In genomic region chr6:53725791-53726575, GRCh38 we compare ENCODE assay signal across 8 cellular contexts.
DNase-seq lines count a peak whose midpoint lies in the region; ATAC-seq, FAIRE-seq and TF ChIP-seq lines count a peak whose summit lies in the region.

No MANE protein-coding gene starts in this region.

- H4K91ac ChIP-seq in H1 (replicated peaks; ENCODE audit: insufficient read length, low read length): no peak overlapping the region

- no peak for FAIRE-seq in H1 (lab: Jason Lieb, UNC)

- H3K14ac ChIP-seq in H1 (ENCODE audit: insufficient read length): no peak overlapping the region

- H2BK5ac ChIP-seq in H1 (ENCODE audit: low read depth, low read length): no peak overlapping the region

- peak overlapping the region; percentile 99; the same call in 1 of the 2 replicates for H2AFZ ChIP-seq in H1 (ENCODE audit: low read length)

- H3K9ac ChIP-seq in H1 (replicated peaks in 1 of 4; ENCODE audit: extremely low read depth in 1 of 4, low read depth in 3 of 4, low read length in 3 of 4): no peak overlapping the region

- H2AK5ac ChIP-seq in H1 (ENCODE audit: low read depth, low read length): no peak overlapping the region

- 43% methylated on average over 16 of the region's 18 CpGs; no CpG with 5 or more reads in 1 of the 2 experiments for WGBS in H1 (ENCODE audit: extremely low coverage in 1 of 2, insufficient coverage in 1 of 2, insufficient read length in 1 of 2, insufficient replicate concordance in 2 of 2, low coverage in 1 of 2, low lambda C conversion rate in 2 of 2, missing lambda C conversion rate in 1 of 2), 2 experiments

- TF ChIP-seq POLR2A in H1 (IDR thresholded peaks at IDR 0.05; ENCODE audit: control extremely low read depth in 1 of 2, low read depth in 2 of 2, low read length in 2 of 2): no peak

- H4K8ac ChIP-seq in H1 (ENCODE audit: extremely low read depth, insufficient read depth, low read length): peak overlapping the region; percentile 76; the same call in 1 of the 2 replicates

- H2BK12ac ChIP-seq in H1 (ENCODE audit: low read depth, low read length): no peak overlapping the region

- no peak overlapping the region for H2BK120ac ChIP-seq in H1 (replicated peaks; ENCODE audit: low read depth, low read length)

- TF ChIP-seq RAD21 in H1 (IDR thresholded peaks at IDR 0.05 in 1 of 2, conservative IDR thresholded peaks at IDR 0.05 in 1 of 2; ENCODE audit: low read depth in 2 of 2, low read length in 2 of 2): peak; percentile 87 to 88

- no peaks in the 10 kb centered on the region for H3K36me3 ChIP-seq in H1 (ENCODE audit: control insufficient read depth in 2 of 4, insufficient read depth in 4 of 4, low read length in 3 of 4)
- no peaks in the 10 kb centered on the region for H3K36me3 ChIP-seq in mucosa of descending colon (ENCODE audit: low read depth)

- H4K5ac ChIP-seq in H1 (ENCODE audit: insufficient read length, low read depth, low read length): no peak overlapping the region

- CTCF ChIA-PET in H1 (lab: Charles Lee; ENCODE audit: partially characterized antibody): interaction anchor here (0.6 to 14.2 kb wide), 51 partner anchors 8 to 1291 kb away, joined by 3 to 197 read pairs (median 4); no protein-coding TSS in a partner anchor

- no peak for TF ChIP-seq EP300 in H1 (IDR thresholded peaks at IDR 0.05; ENCODE audit: borderline replicate concordance in 1 of 2, low read depth in 2 of 2, low read length in 2 of 2)

- H3K23me2 ChIP-seq in H1 (ENCODE audit: low read depth, low read length): no peaks in the 10 kb centered on the region

- H3K27me3 ChIP-seq in H1 (replicated peaks in 1 of 4; ENCODE audit: control insufficient read depth in 3 of 4, extremely low read depth in 1 of 4, insufficient read depth in 3 of 4, low read length in 3 of 4): no peaks in the 10 kb centered on the region

- TF ChIP-seq CTCF in H1 (IDR thresholded peaks at IDR 0.05; ENCODE audit: control extremely low read depth in 1 of 3, insufficient read depth in 1 of 3, low read depth in 1 of 3, low read length in 3 of 3) (peak; percentile 94 to 99 (median 97)), mucosa of descending colon (IDR thresholded peaks at IDR 0.05) (peak; percentile 96)

- POLR2A ChIA-PET in H1 (lab: Charles Lee; ENCODE audit: partially characterized antibody): interaction anchor here (0.6 to 1.5 kb wide), 3 partner anchors 177 to 233 kb away, joined by 3 read pairs; no protein-coding TSS in a partner anchor

- H3K79me2 ChIP-seq in H1 (ENCODE audit: control insufficient read depth in 1 of 2, insufficient read depth in 2 of 2, low read length in 2 of 2): no peaks in the 10 kb centered on the region

- DNase-seq in COLO668 (lab: John Stamatoyannopoulos, UW; ENCODE audit: unreplicated experiment): peak; percentile 69
- peak; percentile 64 to 70 for DNase-seq in NOMO-1 (lab: John Stamatoyannopoulos, UW; ENCODE audit: unreplicated experiment in 2 of 2)
- peak; percentile 46 to 52 for DNase-seq in activated CD8-positive, alpha-beta memory T cell treated with anti-CD3 and anti-CD28 coated beads for 4 hours (ENCODE audit: low read depth in 2 of 2)
- peak; percentile 39 to 93 for DNase-seq in H1 (ENCODE audit: low read depth in 1 of 2, low spot score in 2 of 2)
- peak; percentile 71 to 86 (median 84) for DNase-seq in mucosa of descending colon
- peak; percentile 56 to 61 for DNase-seq in stimulated activated CD8-positive, alpha-beta memory T cell treated with anti-CD3 and anti-CD28 coated beads, Interleukin-7, amount 100 ng/mL, for 1 hour (ENCODE audit: low read depth in 2 of 2)

- H2BK15ac ChIP-seq in H1 (ENCODE audit: low read length): no peak overlapping the region

- H3K4me1 ChIP-seq in H1 (replicated peaks in 1 of 4; ENCODE audit: control insufficient read depth in 3 of 4, insufficient read depth in 4 of 4, low read length in 3 of 4): peaks cover 0 to 3% (median 3%) of the 10 kb centered on the region in 4 experiments; a peak in 3 of 7 replicates
- peaks cover 6% of the 10 kb centered on the region for H3K4me1 ChIP-seq in mucosa of descending colon (ENCODE audit: low read depth)

- no peak overlapping the region; a peak in 2 of 4 replicates for H3K4me2 ChIP-seq in H1 (ENCODE audit: insufficient read depth in 1 of 2, low read depth in 2 of 2, low read length in 2 of 2)

- no peaks in the 10 kb centered on the region for H4K20me1 ChIP-seq in H1 (replicated peaks in 1 of 2; ENCODE audit: control insufficient read depth in 1 of 2, insufficient read depth in 2 of 2, low read length in 2 of 2)

- H2BK20ac ChIP-seq in H1 (ENCODE audit: low read length): 0 out of 2 replicates have a peak overlapping the region, but pooled peaks have one; percentile 18

- H3K18ac ChIP-seq in H1 (ENCODE audit: extremely low read depth, low read length): no peak overlapping the region

- no peak overlapping the region for H3K23ac ChIP-seq in H1 (ENCODE audit: insufficient read length)

- H3K79me1 ChIP-seq in H1 (ENCODE audit: low read depth, low read length): no peaks in the 10 kb centered on the region

- ATAC-seq in GM19463 (IDR thresholded peaks at IDR 0.05; ENCODE audit: unreplicated experiment): peak; percentile 95
- ATAC-seq in HG03575 (IDR thresholded peaks at IDR 0.05; ENCODE audit: extremely low read depth, insufficient number of reproducible peaks, low FRiP score, unreplicated experiment): peak; percentile 53
- ATAC-seq in mucosa of descending colon: peak; percentile 96

- no peak overlapping the region for H3K4ac ChIP-seq in H1 (replicated peaks; ENCODE audit: insufficient read length, low read depth, low read length)

- H3K9me3 ChIP-seq in H1 (ENCODE audit: insufficient read depth in 2 of 2, low read depth in 1 of 2, low read length in 1 of 2): no peaks in the 10 kb centered on the region
- H3K9me3 ChIP-seq in mucosa of descending colon: no peaks in the 10 kb centered on the region

- no peak overlapping the region for H3K4me3 ChIP-seq in H1 (ENCODE audit: extremely low read depth in 1 of 4, insufficient read depth in 2 of 4, low read depth in 3 of 4, low read length in 4 of 4)
- no peak overlapping the region for H3K4me3 ChIP-seq in mucosa of descending colon

- no peak overlapping the region for H3K27ac ChIP-seq in H1 (ENCODE audit: low read depth, low read length)

- no peak overlapping the region for H3K56ac ChIP-seq in H1 (replicated peaks; ENCODE audit: insufficient read length, low read depth, low read length)

- intact Hi-C loops in mucosa of descending colon (cut with DNase I, micrococcal nuclease): no loop called here

TF ChIP-seq in H1, 55 proteins besides CTCF, POLR2A, EP300 and RAD21:
- TF ChIP-seq YY1 (IDR thresholded peaks at IDR 0.05; ENCODE audit: low read depth, low read length): peak; percentile 63; the same call in 1 of the 2 replicates
- TF ChIP-seq, protein P1, sequence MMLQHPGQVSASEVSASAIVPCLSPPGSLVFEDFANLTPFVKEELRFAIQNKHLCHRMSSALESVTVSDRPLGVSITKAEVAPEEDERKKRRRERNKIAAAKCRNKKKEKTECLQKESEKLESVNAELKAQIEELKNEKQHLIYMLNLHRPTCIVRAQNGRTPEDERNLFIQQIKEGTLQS (IDR thresholded peaks at IDR 0.05; ENCODE audit: insufficient read depth, low read depth, low read length): no peak
